In genomic region chr3:50525987-50526386, GRCh38 we compare ENCODE assay signal across 8 cellular contexts. TPM values are rescaled to one million over a fixed set of nuclear protein-coding genes. Genes with fewer than 3 reads are reported as not detected.
DNase-seq lines count a peak whose midpoint lies in the region; ATAC-seq and TF ChIP-seq lines count a peak whose summit lies in the region.

No MANE protein-coding gene starts in this region.

- POLR2A ChIA-PET in WTC11 (lab: Charles Lee): no interaction called here

- no peak for TF ChIP-seq CTCF in WTC11 (IDR thresholded peaks at IDR 0.05)
- TF ChIP-seq CTCF in progenitor cell of endocrine pancreas (IDR thresholded peaks at IDR 0.05; ENCODE audit: unreplicated experiment): no peak

- CTCF ChIA-PET in WTC11 (lab: Charles Lee): interaction anchor here (0.6 to 3.8 kb wide), 4 partner anchors 17 to 115 kb away, joined by 3 to 24 read pairs (median 6); no protein-coding TSS in a partner anchor

- peak; percentile 77 for ATAC-seq in WTC11
- ATAC-seq in effector memory CD8-positive, alpha-beta T cell (replicated peaks): peak; percentile 73
- no peak for ATAC-seq in HG02588 (IDR thresholded peaks at IDR 0.05; ENCODE audit: unreplicated experiment)
- ATAC-seq in HG03565 (IDR thresholded peaks at IDR 0.05; ENCODE audit: unreplicated experiment): no peak

- no peaks in the 10 kb centered on the region for H3K9me3 Mint-ChIP-seq in WTC11
- no peaks in the 10 kb centered on the region for H3K9me3 Mint-ChIP-seq in effector memory CD8-positive, alpha-beta T cell
- no peaks in the 10 kb centered on the region for H3K9me3 Mint-ChIP-seq in progenitor cell of endocrine pancreas (ENCODE audit: low read depth)

- peak; percentile 92 for DNase-seq in 8988T
- DNase-seq in HPDE6-E6E7 (ENCODE audit: extremely low spot score): peak; percentile 55
- DNase-seq in WTC11 (ENCODE audit: low spot score): peak; percentile 86
- DNase-seq in effector memory CD8-positive, alpha-beta T cell: peak; percentile 31 to 39 (median 34)
- peak; percentile 67 for DNase-seq in progenitor cell of endocrine pancreas (ENCODE audit: low spot score, unreplicated experiment)
- no peak for DNase-seq in DMS79 treated with DMSO at 0.1 percent for 48 hours (lab: John Stamatoyannopoulos, UW)

- H3K27ac Mint-ChIP-seq in WTC11 (no peak overlapping the region), progenitor cell of endocrine pancreas (peak overlapping the region; percentile 71)
- H3K27ac Mint-ChIP-seq in effector memory CD8-positive, alpha-beta T cell: peak overlapping the region in 1 of 2 donors; percentile 5

- H3K27me3 Mint-ChIP-seq in WTC11 (ENCODE audit: low read depth): peaks cover 20% of the 10 kb centered on the region
- peaks cover 19 to 46% of the 10 kb centered on the region in 2 donors for H3K27me3 Mint-ChIP-seq in effector memory CD8-positive, alpha-beta T cell
- peaks cover 28% of the 10 kb centered on the region for H3K27me3 Mint-ChIP-seq in progenitor cell of endocrine pancreas

- H3K4me1 Mint-ChIP-seq in WTC11: peaks cover 44% of the 10 kb centered on the region
- H3K4me1 Mint-ChIP-seq in effector memory CD8-positive, alpha-beta T cell (ENCODE audit: low read depth in 2 of 2): peaks cover 0 to 4% of the 10 kb centered on the region in 2 donors
- peaks cover 9% of the 10 kb centered on the region for H3K4me1 Mint-ChIP-seq in progenitor cell of endocrine pancreas (ENCODE audit: low read depth)

- H3K36me3 Mint-ChIP-seq in WTC11: no peaks in the 10 kb centered on the region
- peaks cover 2% of the 10 kb centered on the region for H3K36me3 Mint-ChIP-seq in effector memory CD8-positive, alpha-beta T cell (ENCODE audit: insufficient read depth)
- no peaks in the 10 kb centered on the region for H3K36me3 Mint-ChIP-seq in progenitor cell of endocrine pancreas (ENCODE audit: insufficient read depth)

- no peak overlapping the region for H3K4me3 Mint-ChIP-seq in WTC11
- no peak overlapping the region for H3K4me3 Mint-ChIP-seq in effector memory CD8-positive, alpha-beta T cell
- H3K4me3 Mint-ChIP-seq in progenitor cell of endocrine pancreas (ENCODE audit: low read depth): no peak overlapping the region

TF ChIP-seq in WTC11, 78 proteins besides CTCF, POLR2A, EP300 and RAD21 (continues in another document):
- TF ChIP-seq ZNF396 (CRISPR knock-in tag; IDR thresholded peaks at IDR 0.05; ENCODE audit: borderline replicate concordance) (no peak), GRHL2 (CRISPR knock-in tag; IDR thresholded peaks at IDR 0.05; ENCODE audit: insufficient replicate concordance, severe bottlenecking) (no peak), ZNF671 (CRISPR knock-in tag; IDR thresholded peaks at IDR 0.05) (no peak), E2F5 (CRISPR knock-in tag; IDR thresholded peaks at IDR 0.05) (no peak), ZNF263 (CRISPR knock-in tag; IDR thresholded peaks at IDR 0.05; ENCODE audit: low read depth) (no peak; the same call in 1 of the 2 replicates), SP1 (CRISPR knock-in tag; conservative IDR thresholded peaks at IDR 0.05) (peak; percentile 38; the same call in 1 of the 2 replicates), TCF7 (CRISPR knock-in tag; IDR thresholded peaks at IDR 0.05; ENCODE audit: low read depth) (no peak), AR (CRISPR knock-in tag; IDR thresholded peaks at IDR 0.05) (no peak), CREB1 (CRISPR knock-in tag; IDR thresholded peaks at IDR 0.05) (no peak), SMAD4 (CRISPR knock-in tag; IDR thresholded peaks at IDR 0.05) (peak; percentile 87), TEAD4 (CRISPR knock-in tag; IDR thresholded peaks at IDR 0.05) (peak; percentile 93), ZNF317 (CRISPR knock-in tag; IDR thresholded peaks at IDR 0.05; ENCODE audit: borderline replicate concordance, low read depth) (peak; percentile 50; the same call in 1 of the 2 replicates), CBFB (CRISPR knock-in tag; IDR thresholded peaks at IDR 0.05; ENCODE audit: low read depth) (no peak), MXD4 (CRISPR knock-in tag; IDR thresholded peaks at IDR 0.05; ENCODE audit: borderline replicate concordance) (no peak)
- TF ChIP-seq, protein P1, sequence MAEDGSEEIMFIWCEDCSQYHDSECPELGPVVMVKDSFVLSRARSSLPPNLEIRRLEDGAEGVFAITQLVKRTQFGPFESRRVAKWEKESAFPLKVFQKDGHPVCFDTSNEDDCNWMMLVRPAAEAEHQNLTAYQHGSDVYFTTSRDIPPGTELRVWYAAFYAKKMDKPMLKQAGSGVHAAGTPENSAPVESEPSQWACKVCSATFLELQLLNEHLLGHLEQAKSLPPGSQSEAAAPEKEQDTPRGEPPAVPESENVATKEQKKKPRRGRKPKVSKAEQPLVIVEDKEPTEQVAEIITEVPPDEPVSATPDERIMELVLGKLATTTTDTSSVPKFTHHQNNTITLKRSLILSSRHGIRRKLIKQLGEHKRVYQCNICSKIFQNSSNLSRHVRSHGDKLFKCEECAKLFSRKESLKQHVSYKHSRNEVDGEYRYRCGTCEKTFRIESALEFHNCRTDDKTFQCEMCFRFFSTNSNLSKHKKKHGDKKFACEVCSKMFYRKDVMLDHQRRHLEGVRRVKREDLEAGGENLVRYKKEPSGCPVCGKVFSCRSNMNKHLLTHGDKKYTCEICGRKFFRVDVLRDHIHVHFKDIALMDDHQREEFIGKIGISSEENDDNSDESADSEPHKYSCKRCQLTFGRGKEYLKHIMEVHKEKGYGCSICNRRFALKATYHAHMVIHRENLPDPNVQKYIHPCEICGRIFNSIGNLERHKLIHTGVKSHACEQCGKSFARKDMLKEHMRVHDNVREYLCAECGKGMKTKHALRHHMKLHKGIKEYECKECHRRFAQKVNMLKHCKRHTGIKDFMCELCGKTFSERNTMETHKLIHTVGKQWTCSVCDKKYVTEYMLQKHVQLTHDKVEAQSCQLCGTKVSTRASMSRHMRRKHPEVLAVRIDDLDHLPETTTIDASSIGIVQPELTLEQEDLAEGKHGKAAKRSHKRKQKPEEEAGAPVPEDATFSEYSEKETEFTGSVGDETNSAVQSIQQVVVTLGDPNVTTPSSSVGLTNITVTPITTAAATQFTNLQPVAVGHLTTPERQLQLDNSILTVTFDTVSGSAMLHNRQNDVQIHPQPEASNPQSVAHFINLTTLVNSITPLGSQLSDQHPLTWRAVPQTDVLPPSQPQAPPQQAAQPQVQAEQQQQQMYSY (CRISPR knock-in tag; IDR thresholded peaks at IDR 0.05): no peak
- TF ChIP-seq, protein P2, sequence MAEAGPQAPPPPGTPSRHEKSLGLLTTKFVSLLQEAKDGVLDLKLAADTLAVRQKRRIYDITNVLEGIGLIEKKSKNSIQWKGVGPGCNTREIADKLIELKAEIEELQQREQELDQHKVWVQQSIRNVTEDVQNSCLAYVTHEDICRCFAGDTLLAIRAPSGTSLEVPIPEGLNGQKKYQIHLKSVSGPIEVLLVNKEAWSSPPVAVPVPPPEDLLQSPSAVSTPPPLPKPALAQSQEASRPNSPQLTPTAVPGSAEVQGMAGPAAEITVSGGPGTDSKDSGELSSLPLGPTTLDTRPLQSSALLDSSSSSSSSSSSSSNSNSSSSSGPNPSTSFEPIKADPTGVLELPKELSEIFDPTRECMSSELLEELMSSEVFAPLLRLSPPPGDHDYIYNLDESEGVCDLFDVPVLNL (CRISPR knock-in tag; IDR thresholded peaks at IDR 0.05; ENCODE audit: borderline replicate concordance, low read depth): no peak

RNA-seq across cellular contexts. Expression of gene CACNA2D2, which starts 22.6 kb away (rescaled TPM):
- total RNA-seq in WTC11 (2021) (22.0 to 23.4 TPM (median 22.3 TPM) in 3 replicates), progenitor cell of endocrine pancreas (5.5 and 6.9 TPM in 2 replicates)

RNA-seq across cellular contexts. Expression of gene C3orf18, which starts 41.6 kb away (rescaled TPM):
- total RNA-seq in WTC11 (2021): 11.5 to 14.0 TPM (median 12.1 TPM) in 3 replicates
- total RNA-seq in progenitor cell of endocrine pancreas: 12.0 and 12.5 TPM in 2 replicates

RNA-seq across cellular contexts. Expression of gene HEMK1, which starts 43.3 kb away (rescaled TPM):
- total RNA-seq in WTC11 (2021): 15.2 to 20.9 TPM (median 15.8 TPM) in 3 replicates
- total RNA-seq in progenitor cell of endocrine pancreas: 23.0 and 23.7 TPM in 2 replicates

Comparison
In these comparisons a context has a peak if more than half of its experiments do, and no peak if none do; other contexts are left out.
1. ATAC-seq: peak in WTC11 (single experiment) and effector memory CD8-positive, alpha-beta T cell (single experiment); none in HG02588 (single experiment) and HG03565 (single experiment).